In genomic region chr9:74016004-74016403, GRCh38 we compare ENCODE assay signal across 26 cellular contexts.
DNase-seq lines count a peak whose midpoint lies in the region; ATAC-seq, FAIRE-seq and TF ChIP-seq lines count a peak whose summit lies in the region.
"Had no signal": no experiment of that assay in that cellular context is flagged by ENCODE, and none has a peak within 500 bp of the region (broad histone marks: within the 10 kb centered on the region; RNA-seq: fewer than 3 reads in every experiment).

No MANE protein-coding gene starts in this region.

- no TSS peak for BruUV-seq in HepG2 (replicated peaks; lab: Mats Ljungman, UMichigan)

- ATAC-seq in HepG2: no peak
- ATAC-seq in right lobe of liver: no peak
- ATAC-seq: GM12878 had no signal

- H2BK12ac ChIP-seq in neuronal stem cell (ENCODE audit: low read length): no peak overlapping the region

- H3K4me2 ChIP-seq in HepG2 (ENCODE audit: low read depth, low read length) (no peak overlapping the region), neuronal stem cell (ENCODE audit: insufficient read depth, low read length, poor library complexity, severe bottlenecking) (no peak overlapping the region)
- H3K4me2 ChIP-seq: BLaER1 had no signal

- H4K8ac ChIP-seq in neuronal stem cell (ENCODE audit: low read depth, low read length): no peak overlapping the region

- no peak overlapping the region for H2AFZ ChIP-seq in HepG2 (ENCODE audit: low read length)
- H2AFZ ChIP-seq in neuronal stem cell (ENCODE audit: low read length): no peak overlapping the region

- no peak overlapping the region for H2AK5ac ChIP-seq in neuronal stem cell (ENCODE audit: low read depth, low read length)

- H4K20me1 ChIP-seq in HepG2 (ENCODE audit: insufficient read depth, low read length): no peaks in the 10 kb centered on the region
- H4K20me1 ChIP-seq: BLaER1 had no signal

- no peak for TF ChIP-seq POLR2A in HepG2 (IDR thresholded peaks at IDR 0.05; ENCODE audit: insufficient read depth in 1 of 2, low read depth in 2 of 2, low read length in 2 of 2)
- TF ChIP-seq POLR2A in right lobe of liver (IDR thresholded peaks at IDR 0.05): no peak

- in situ Hi-C loops in HepG2 (cut with HindIII; ENCODE audit: extremely low pct_ligation_motif_present, low pct_unique_long_range_greater_than_20kb): no loop called here

- TF ChIP-seq CTCF in HepG2 (CRISPR knock-in tag; IDR thresholded peaks at IDR 0.05) (no peak), right lobe of liver (IDR thresholded peaks at IDR 0.05) (no peak), epithelial cell of esophagus (IDR thresholded peaks at IDR 0.05; ENCODE audit: insufficient read depth, low read depth, low read length, missing control alignments) (no peak), RWPE1 (conservative IDR thresholded peaks at IDR 0.05; ENCODE audit: low read depth) (no peak)

- no peak overlapping the region for H3K4ac ChIP-seq in neuronal stem cell (ENCODE audit: low read length)

- POLR2A ChIA-PET in HepG2 (lab: Yijun Ruan, JAX) (no interaction called here), RWPE1 (lab: Yijun Ruan, JAX; ENCODE audit: low non-redundant PET) (no interaction called here)

- H3K4me3 ChIP-seq in HepG2 (replicated peaks in 1 of 3; ENCODE audit: insufficient read depth in 1 of 3, low read depth in 2 of 3, low read length in 3 of 3) (no peak overlapping the region), right lobe of liver (no peak overlapping the region), epithelial cell of esophagus (ENCODE audit: low read length) (no peak overlapping the region), neuronal stem cell (ENCODE audit: low read length in 2 of 2) (no peak overlapping the region)
- H3K4me3 ChIP-seq: BLaER1, GM12878 had no signal

- H3K4me1 ChIP-seq in HepG2 (ENCODE audit: insufficient read depth, low read length) (no peaks in the 10 kb centered on the region), right lobe of liver (no peaks in the 10 kb centered on the region), neuronal stem cell (ENCODE audit: control insufficient read depth in 2 of 2, insufficient read depth in 1 of 2, low read depth in 1 of 2, low read length in 2 of 2) (no peaks in the 10 kb centered on the region)
- H3K4me1 ChIP-seq: BE2C, BLaER1 had no signal

- H2BK15ac ChIP-seq in neuronal stem cell (ENCODE audit: low read length): no peak overlapping the region

- H3K14ac ChIP-seq in neuronal stem cell (ENCODE audit: low read length): peak overlapping the region; percentile 38

- no peak overlapping the region for H3K18ac ChIP-seq in neuronal stem cell (ENCODE audit: low read length)

- H3K23ac ChIP-seq in neuronal stem cell (ENCODE audit: low read depth, low read length, poor library complexity): no peak overlapping the region

- H3K27me3 ChIP-seq in HepG2 (ENCODE audit: control insufficient read depth in 1 of 2, insufficient read depth in 2 of 2, low read length in 2 of 2): no peaks in the 10 kb centered on the region
- no peaks in the 10 kb centered on the region for H3K27me3 ChIP-seq in right lobe of liver
- no peaks in the 10 kb centered on the region for H3K27me3 ChIP-seq in neuronal stem cell (ENCODE audit: control insufficient read depth in 3 of 3, insufficient read depth in 3 of 3, low read depth in 1 of 3, low read length in 3 of 3)
- H3K27me3 ChIP-seq: BE2C, BLaER1 had no signal

- TF ChIP-seq RAD21 in HepG2 (CRISPR knock-in tag; IDR thresholded peaks at IDR 0.05): no peak

- no peak overlapping the region for H3K27ac ChIP-seq in HepG2 (ENCODE audit: extremely low read length, insufficient read depth, low read length)
- H3K27ac ChIP-seq in right lobe of liver: no peak overlapping the region
- H3K27ac ChIP-seq in neuronal stem cell (replicated peaks; ENCODE audit: low read length): no peak overlapping the region
- H3K27ac ChIP-seq in RWPE1: no peak overlapping the region
- H3K27ac ChIP-seq: BLaER1 had no signal

- H3K36me3 ChIP-seq in HepG2 (replicated peaks in 1 of 2; ENCODE audit: control insufficient read depth in 1 of 2, insufficient read depth in 2 of 2, low read length in 2 of 2) (no peaks in the 10 kb centered on the region), right lobe of liver (no peaks in the 10 kb centered on the region), neuronal stem cell (replicated peaks in 1 of 2; ENCODE audit: control insufficient read depth in 2 of 2, insufficient read depth in 2 of 2, low read length in 2 of 2) (no peaks in the 10 kb centered on the region)
- H3K36me3 ChIP-seq: BE2C, BLaER1 had no signal

- H2BK5ac ChIP-seq in neuronal stem cell (ENCODE audit: low read length): no peak overlapping the region

- TF ChIP-seq EP300 in HepG2 (IDR thresholded peaks at IDR 0.05; ENCODE audit: low read depth in 2 of 2, low read length in 2 of 2) (no peak), HepG2 (CRISPR knock-in tag; IDR thresholded peaks at IDR 0.05; ENCODE audit: borderline replicate concordance) (no peak)

- no peaks in the 10 kb centered on the region for H3K79me1 ChIP-seq in neuronal stem cell (ENCODE audit: low read depth, low read length)

- no peak overlapping the region for H2BK120ac ChIP-seq in neuronal stem cell (ENCODE audit: low read depth, low read length)

- FAIRE-seq in HepG2 (lab: Jason Lieb, UNC): no peak
- FAIRE-seq: A204.1, GM12878, GM12892, GM18507 had no signal

- no peak for DNase-seq in HepG2 (ENCODE audit: low spot score)
- no peak for DNase-seq in right lobe of liver
- DNase-seq in epithelial cell of esophagus (ENCODE audit: low read depth): peak; percentile 49
- DNase-seq in neuronal stem cell (ENCODE audit: low spot score): no peak
- no peak for DNase-seq in NCI-H2171 treated with DMSO at 0.1 percent for 48 hours (lab: John Stamatoyannopoulos, UW)
- no peak for DNase-seq in RWPE1 (ENCODE audit: low spot score)
- DNase-seq: 8988T; ACHN; BE2C; C1 segment of cervical spinal cord; CD4-positive, alpha-beta memory T cell; CD4-positive, CD25-positive, alpha-beta regulatory T cell; CD8-positive, alpha-beta memory T cell; COR-L47; DMS 273 treated with DMSO at 0.1 percent for 48 hours; DMS153; DMS53; DMS79; DND-41; EL; GDM1 had no signal

- no peak overlapping the region for H4K91ac ChIP-seq in neuronal stem cell (ENCODE audit: low read depth, low read length, poor library complexity)

- CTCF ChIA-PET in HepG2 (lab: Yijun Ruan, JAX; ENCODE audit: low intra/inter-chr PET ratio, low total read pairs): no interaction called here
- CTCF ChIA-PET in RWPE1 (lab: Yijun Ruan, JAX): interaction anchor here (0.6 kb wide), 1 partner anchor 270 kb away, joined by 4 read pairs; no protein-coding TSS in a partner anchor

- H3K9me3 ChIP-seq in HepG2 (ENCODE audit: low read length): no peaks in the 10 kb centered on the region; the same call in 1 of the 2 replicates
- H3K9me3 ChIP-seq in right lobe of liver: no peaks in the 10 kb centered on the region
- no peaks in the 10 kb centered on the region for H3K9me3 ChIP-seq in neuronal stem cell (replicated peaks in 1 of 2; ENCODE audit: control insufficient read depth in 2 of 2, insufficient read depth in 1 of 2, low read depth in 1 of 2, low read length in 2 of 2)
- H3K9me3 ChIP-seq: BE2C, BLaER1 had no signal

- H3K9ac ChIP-seq in HepG2 (ENCODE audit: insufficient read depth, low read depth, low read length) (no peak overlapping the region), neuronal stem cell (ENCODE audit: low read depth, low read length, poor library complexity) (no peak overlapping the region)
- H3K9ac ChIP-seq: BLaER1 had no signal

- H3K79me2 ChIP-seq in HepG2 (ENCODE audit: insufficient read depth, low read length): no peaks in the 10 kb centered on the region

- intact Hi-C loops in HepG2 (cut with micrococcal nuclease; ENCODE audit: unreplicated experiment): no loop called here
- intact Hi-C loops in right lobe of liver (cut with DNase I): no loop called here

TF ChIP-seq in HepG2, 621 proteins besides CTCF, POLR2A, EP300 and RAD21:
- peak; percentile 59; the same call in 1 of the 2 replicates for TF ChIP-seq ZNF652 (CRISPR knock-in tag; IDR thresholded peaks at IDR 0.05; ENCODE audit: borderline replicate concordance, low read depth)
- TF ChIP-seq FOXK2 (IDR thresholded peaks at IDR 0.05): no peak
